ENCODE assay signal across 9 cellular contexts in the genomic region with DNA sequence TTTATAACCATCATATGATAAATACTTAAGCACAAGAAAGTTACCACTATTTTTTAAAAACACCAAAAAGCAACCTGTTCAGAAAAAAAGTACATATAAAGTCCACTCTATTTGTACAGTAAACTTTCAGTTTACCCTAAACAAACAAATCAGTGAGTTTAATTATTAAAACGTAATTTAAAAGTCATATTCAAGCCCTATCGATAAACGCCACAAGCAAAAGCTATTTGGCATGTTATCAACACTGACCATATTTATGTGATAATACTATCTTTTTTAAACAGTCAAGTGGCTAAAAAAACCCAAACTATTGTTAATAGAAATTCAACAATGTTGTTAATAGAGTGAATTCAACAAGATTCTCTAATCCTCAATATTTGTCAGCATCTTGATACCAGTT. TPM values are rescaled to one million over a fixed set of nuclear protein-coding genes. Genes with fewer than 3 reads are reported as not detected.
DNase-seq lines count a peak whose midpoint lies in the region; ATAC-seq and TF ChIP-seq lines count a peak whose summit lies in the region.
"Had no signal": no experiment of that assay in that cellular context is flagged by ENCODE, and none has a peak within 500 bp of the region (broad histone marks: within the 10 kb centered on the region; RNA-seq: fewer than 3 reads in every experiment).

No MANE protein-coding gene starts in this region.

- no peaks in the 10 kb centered on the region for H3K27me3 ChIP-seq in GM23248 (replicated peaks; ENCODE audit: insufficient read depth)
- no peaks in the 10 kb centered on the region for H3K27me3 ChIP-seq in PC-3 (ENCODE audit: low read length)
- H3K27me3 ChIP-seq in endodermal cell (ENCODE audit: control insufficient read depth, insufficient read depth, low read length, poor library complexity, severe bottlenecking): no peaks in the 10 kb centered on the region
- no peaks in the 10 kb centered on the region for H3K27me3 ChIP-seq in osteoblast (ENCODE audit: insufficient read depth, low read length)

- H3K4me3 ChIP-seq in GM23248 (peak overlapping the region; percentile 97), PC-3 (ENCODE audit: low read length) (peak overlapping the region; percentile 87), endodermal cell (ENCODE audit: low read length) (peak overlapping the region; percentile 99), osteoblast (ENCODE audit: insufficient read depth, low read length) (peak overlapping the region; percentile 99)

- H3K4me2 ChIP-seq in GM23248 (ENCODE audit: unreplicated experiment) (peak overlapping the region; percentile 94), PC-3 (ENCODE audit: low read length) (peak overlapping the region; percentile 84), osteoblast (ENCODE audit: insufficient read depth, low read length) (peak overlapping the region; percentile 98)

- H3K9ac ChIP-seq in GM23248 (peak overlapping the region; percentile 87), PC-3 (ENCODE audit: low read length) (no peak overlapping the region; the same call in 1 of the 2 replicates), endodermal cell (ENCODE audit: extremely low read depth, low read length, poor library complexity, severe bottlenecking) (peak overlapping the region; percentile 79)

- WGBS in GM23248 (ENCODE audit: low coverage in 1 of 2, low lambda C conversion rate in 2 of 2, missing lambda C conversion rate in 2 of 2), 2 experiments: 52 to 53% methylated on average over 3 of the region's 3 CpGs
- WGBS in endodermal cell (ENCODE audit: insufficient coverage in 1 of 2, insufficient read length in 1 of 2), 2 experiments: 63 to 100% methylated on average over 1 to 2 of the region's 3 CpGs

- H3K9me3 ChIP-seq in GM23248 (ENCODE audit: low read depth): no peaks in the 10 kb centered on the region
- H3K9me3 ChIP-seq in PC-3 (ENCODE audit: low read length): no peaks in the 10 kb centered on the region
- no peaks in the 10 kb centered on the region for H3K9me3 ChIP-seq in endodermal cell (ENCODE audit: control insufficient read depth, low read length)
- no peaks in the 10 kb centered on the region for H3K9me3 ChIP-seq in osteoblast (ENCODE audit: low read depth, low read length)

- no peaks in the 10 kb centered on the region for H3K9me2 ChIP-seq in GM23248 (ENCODE audit: insufficient read depth)
- H3K9me2 ChIP-seq in PC-3 (replicated peaks; ENCODE audit: low read length): no peaks in the 10 kb centered on the region

- peaks cover 5% of the 10 kb centered on the region for H3K36me3 Mint-ChIP-seq in endodermal cell (ENCODE audit: low read depth)

- no peaks in the 10 kb centered on the region for H3K36me3 ChIP-seq in GM23248 (ENCODE audit: low read depth)
- H3K36me3 ChIP-seq in PC-3 (ENCODE audit: low read depth, low read length): no peaks in the 10 kb centered on the region
- H3K36me3 ChIP-seq in endodermal cell (ENCODE audit: control insufficient read depth, insufficient read depth, low read length): no peaks in the 10 kb centered on the region
- H3K36me3 ChIP-seq in osteoblast (ENCODE audit: insufficient read depth, low read length): no peaks in the 10 kb centered on the region

- POLR2A ChIA-PET in PC-3 (lab: Charles Lee; ENCODE audit: unreplicated experiment): no interaction called here

- H3K9me3 Mint-ChIP-seq in endodermal cell: no peaks in the 10 kb centered on the region

- peaks cover 34% of the 10 kb centered on the region for H3F3A ChIP-seq in GM23248 (ENCODE audit: insufficient read depth)
- no peaks in the 10 kb centered on the region for H3F3A ChIP-seq in PC-3 (ENCODE audit: low read length, unreplicated experiment)

- H3K27ac ChIP-seq in GM23248 (peak overlapping the region; percentile 58), PC-3 (ENCODE audit: low read length) (no peak overlapping the region), endodermal cell (ENCODE audit: low read depth, low read length) (no peak overlapping the region), osteoblast (ENCODE audit: low read depth, low read length) (no peak overlapping the region)

- H3K27me3 Mint-ChIP-seq in endodermal cell (ENCODE audit: insufficient read depth): peaks cover 2% of the 10 kb centered on the region

- CTCF ChIA-PET in PC-3 (lab: Charles Lee): no interaction called here

- intact Hi-C loops in PC-3 (cut with micrococcal nuclease): loop anchor here (5.0 kb wide), 2 partner anchors 71 to 99 kb away; partner anchors contain the start of genes LATS1 and PPIL4

- no peak overlapping the region for H3K27ac Mint-ChIP-seq in endodermal cell

- peak overlapping the region; percentile 98 for H2AFZ ChIP-seq in GM23248
- H2AFZ ChIP-seq in PC-3 (ENCODE audit: low read length): peak overlapping the region; percentile 20; the same call in 1 of the 2 replicates
- H2AFZ ChIP-seq in osteoblast (ENCODE audit: low read length): no peak overlapping the region

- H3K4me1 ChIP-seq in GM23248 (ENCODE audit: insufficient read depth): peaks cover 26% of the 10 kb centered on the region
- H3K4me1 ChIP-seq in PC-3 (ENCODE audit: insufficient read depth, low read length): peaks cover 11% of the 10 kb centered on the region
- H3K4me1 ChIP-seq in endodermal cell (ENCODE audit: control insufficient read depth, insufficient read depth, low read length): no peaks in the 10 kb centered on the region
- H3K4me1 ChIP-seq in osteoblast (ENCODE audit: insufficient read depth, low read length): peaks cover 16% of the 10 kb centered on the region

- H3K4me3 Mint-ChIP-seq in endodermal cell: peak overlapping the region; percentile 90

- peaks cover 12% of the 10 kb centered on the region for H3K4me1 Mint-ChIP-seq in endodermal cell

- no peak for DNase-seq in GM23248
- DNase-seq in PC-3: no peak
- no peak for DNase-seq in endodermal cell
- no peak for DNase-seq in osteoblast (ENCODE audit: insufficient read length, low spot score, missing footprints)
- DNase-seq in stimulated activated CD4-positive, alpha-beta T cell treated with anti-CD3 and anti-CD28 coated beads, Interleukin-2, amount 100 ng/mL, for 24 hours: no peak
- DNase-seq in stimulated activated CD4-positive, alpha-beta T cell treated with anti-CD3 and anti-CD28 coated beads, Interleukin-1b, Interleukin-23, amount 100 ng/mL, for 48 hours: no peak
- DNase-seq in DMS153 (lab: John Stamatoyannopoulos, UW): no peak
- DNase-seq: activated CD4-positive, CD25-positive, alpha-beta regulatory T cell treated with anti-CD3 and anti-CD28 coated beads, Interleukin-2, amount 50 U/mL, for 72 hours had no signal

- in situ Hi-C loops in GM23248 (cut with MboI): no loop called here

- H3K79me2 ChIP-seq in GM23248 (ENCODE audit: insufficient read depth) (peaks cover 65% of the 10 kb centered on the region), PC-3 (ENCODE audit: low read length) (peaks cover 60% of the 10 kb centered on the region), osteoblast (ENCODE audit: insufficient read depth, low read length) (peaks cover 62% of the 10 kb centered on the region)

- no peaks in the 10 kb centered on the region for H4K20me1 ChIP-seq in GM23248 (ENCODE audit: insufficient read depth)
- no peaks in the 10 kb centered on the region for H4K20me1 ChIP-seq in PC-3 (ENCODE audit: low read length)
- peaks cover 5% of the 10 kb centered on the region for H4K20me1 ChIP-seq in osteoblast (ENCODE audit: insufficient read depth, low read length)

- no TSS peak for BruUV-seq in PC-3 (replicated peaks; lab: Mats Ljungman, UMichigan)

- ATAC-seq in PC-3 (no peak), HG03280 (IDR thresholded peaks at IDR 0.05; ENCODE audit: unreplicated experiment) (no peak)

- no peak for TF ChIP-seq CTCF in PC-3 (conservative IDR thresholded peaks at IDR 0.05; ENCODE audit: low read depth, low read length)
- TF ChIP-seq CTCF in endodermal cell (conservative IDR thresholded peaks at IDR 0.05): no peak
- TF ChIP-seq CTCF in osteoblast (IDR thresholded peaks at IDR 0.05; ENCODE audit: extremely low read depth, low read depth, low read length): no peak

RNA-seq across cellular contexts. Expression of gene KATNA1, which starts 1.9 kb away (rescaled TPM):
- 30.9 and 34.8 TPM in 2 replicates for total RNA-seq in GM23248 (2014; rRNA removed; shearing (Covaris generic))
- 27.1 and 28.4 TPM in 2 replicates for polyA plus RNA-seq in GM23248 (2016; fragmentation: Nextera tagmentation; extraction: Ambion mirVana)
- 11.4 and 18.1 TPM in 2 replicates for total RNA-seq in PC-3 (2014; rRNA removed)
- 10 to 100 TPM; 17.1 to 28.2 TPM for total RNA-seq in endodermal cell
- 19.6 TPM for polyA plus RNA-seq in endodermal cell (2013, experiment 1 of 2)
- 18.5 TPM for polyA plus RNA-seq in endodermal cell (2013, experiment 2 of 2)
- total RNA-seq in osteoblast: 35.4 and 36.9 TPM in 2 replicates
